8 cellular contexts compared by ENCODE assay signal in the genomic region with DNA sequence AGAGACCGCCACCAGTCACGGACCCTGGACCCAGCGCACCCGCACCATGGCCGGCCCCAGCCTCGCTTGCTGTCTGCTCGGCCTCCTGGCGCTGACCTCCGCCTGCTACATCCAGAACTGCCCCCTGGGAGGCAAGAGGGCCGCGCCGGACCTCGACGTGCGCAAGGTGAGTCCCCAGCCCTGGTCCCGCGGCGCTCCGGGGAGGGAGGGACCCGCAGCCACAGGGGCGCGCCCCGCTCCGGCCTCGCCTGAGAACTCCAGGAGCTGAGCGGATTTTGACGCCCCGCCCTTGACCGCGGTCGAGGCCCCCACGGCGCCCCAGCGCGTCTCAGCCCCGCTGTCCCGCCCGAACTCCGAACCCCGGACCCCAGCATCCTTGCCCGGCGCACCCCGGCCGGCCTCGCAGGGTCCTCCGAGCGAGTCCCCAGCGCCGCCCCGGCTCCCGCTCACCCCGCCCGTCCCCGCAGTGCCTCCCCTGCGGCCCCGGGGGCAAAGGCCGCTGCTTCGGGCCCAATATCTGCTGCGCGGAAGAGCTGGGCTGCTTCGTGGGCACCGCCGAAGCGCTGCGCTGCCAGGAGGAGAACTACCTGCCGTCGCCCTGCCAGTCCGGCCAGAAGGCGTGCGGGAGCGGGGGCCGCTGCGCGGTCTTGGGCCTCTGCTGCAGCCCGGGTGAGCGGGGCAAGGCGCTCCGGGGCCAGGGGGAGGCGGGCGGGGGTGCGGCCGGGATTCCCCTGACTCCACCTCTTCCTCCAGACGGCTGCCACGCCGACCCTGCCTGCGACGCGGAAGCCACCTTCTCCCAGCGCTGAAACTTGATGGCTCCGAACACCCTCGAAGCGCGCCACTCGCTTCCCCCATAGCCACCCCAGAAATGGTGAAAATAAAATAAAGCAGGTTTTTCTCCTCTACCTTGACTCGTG. TPM values are rescaled to one million over a fixed set of nuclear protein-coding genes. Genes with fewer than 3 reads are reported as not detected.
DNase-seq lines count a peak whose midpoint lies in the region; TF ChIP-seq lines count a peak whose summit lies in the region.

Gene OXT, plus strand, starts transcription at position 11 of the 920 bp plus-strand sequence. Its CDS starts 36 bp downstream, at position 47.

- no peaks in the 10 kb centered on the region for H3K9me3 ChIP-seq in CD4-positive, alpha-beta memory T cell (ENCODE audit: control insufficient read depth in 1 of 2, low read length in 2 of 2)
- H3K9me3 ChIP-seq in endodermal cell (ENCODE audit: control insufficient read depth, low read length) (no peaks in the 10 kb centered on the region), osteoblast (ENCODE audit: low read depth, low read length) (no peaks in the 10 kb centered on the region), thyroid gland (no peaks in the 10 kb centered on the region), BE2C (no peaks in the 10 kb centered on the region; the same call in 1 of the 2 replicates)

- H3K79me2 ChIP-seq in osteoblast (ENCODE audit: insufficient read depth, low read length), result no peaks in the 10 kb centered on the region

- H3K4me1 ChIP-seq in CD4-positive, alpha-beta memory T cell (ENCODE audit: insufficient read depth, low read length), result peaks cover 21% of the 10 kb centered on the region
- H3K4me1 ChIP-seq in endodermal cell (ENCODE audit: control insufficient read depth, insufficient read depth, low read length) (no peaks in the 10 kb centered on the region), osteoblast (ENCODE audit: insufficient read depth, low read length) (peaks cover 5% of the 10 kb centered on the region), thyroid gland (peaks cover 9 to 16% of the 10 kb centered on the region in 2 donors), BE2C (no peaks in the 10 kb centered on the region)

- TF ChIP-seq POLR2A in thyroid gland (IDR thresholded peaks at IDR 0.05), result no peak

- TF ChIP-seq CTCF in endodermal cell (conservative IDR thresholded peaks at IDR 0.05) (peak; percentile 23), osteoblast (IDR thresholded peaks at IDR 0.05; ENCODE audit: extremely low read depth, low read depth, low read length) (no peak), thyroid gland (IDR thresholded peaks at IDR 0.05) (no peak), BE2C (IDR thresholded peaks at IDR 0.05; ENCODE audit: low read depth, low read length) (no peak)

- H2AFZ ChIP-seq in osteoblast (ENCODE audit: low read length), result no peak within 1 kb of the TSS

- no peaks in the 10 kb centered on the region for H3K9me3 Mint-ChIP-seq in CD4-positive, alpha-beta memory T cell
- H3K9me3 Mint-ChIP-seq in activated CD4-positive, alpha-beta memory T cell treated with anti-CD3 and anti-CD28 coated beads for 36 hours, result no peaks in the 10 kb centered on the region
- peaks cover 1% of the 10 kb centered on the region for H3K9me3 Mint-ChIP-seq in endodermal cell

- peak within 1 kb of the TSS; percentile 82 to 94 (median 90) for H3K4me3 Mint-ChIP-seq in CD4-positive, alpha-beta memory T cell
- H3K4me3 Mint-ChIP-seq in activated CD4-positive, alpha-beta memory T cell treated with anti-CD3 and anti-CD28 coated beads for 36 hours, result peak within 1 kb of the TSS; percentile 74
- H3K4me3 Mint-ChIP-seq in endodermal cell, result peak within 1 kb of the TSS; percentile 47

- CTCF ChIA-PET in CD4-positive, alpha-beta memory T cell (lab: Charles Lee; ENCODE audit: partially characterized antibody), result interaction anchor here (2.2 kb wide), 1 partner anchor 43 kb away, joined by 8 read pairs; no protein-coding TSS in a partner anchor
- CTCF ChIA-PET in activated CD4-positive, alpha-beta memory T cell treated with anti-CD3 and anti-CD28 coated beads for 36 hours (lab: Charles Lee), result interaction anchor here (1.4 kb wide), 1 partner anchor 42 kb away, joined by 3 read pairs; no protein-coding TSS in a partner anchor

- H3K4me2 ChIP-seq in osteoblast (ENCODE audit: insufficient read depth, low read length), result peak within 1 kb of the TSS; percentile 58

- H3K4me3 ChIP-seq in CD4-positive, alpha-beta memory T cell (ENCODE audit: low read length in 2 of 2), result peak within 1 kb of the TSS in 1 of 2 donors; percentile 54
- H3K4me3 ChIP-seq in endodermal cell (ENCODE audit: low read length) (no peak within 1 kb of the TSS), osteoblast (ENCODE audit: insufficient read depth, low read length) (peak within 1 kb of the TSS; percentile 54), thyroid gland (replicated peaks in 1 of 3) (peak within 1 kb of the TSS in 2 of 3 donors; percentile 30 to 48), BE2C (ENCODE audit: low read depth, low read length) (no peak within 1 kb of the TSS)

- peak within 1 kb of the TSS; percentile 62 to 95 (median 93) for H3K27ac Mint-ChIP-seq in CD4-positive, alpha-beta memory T cell
- no peak within 1 kb of the TSS for H3K27ac Mint-ChIP-seq in activated CD4-positive, alpha-beta memory T cell treated with anti-CD3 and anti-CD28 coated beads for 36 hours
- no peak within 1 kb of the TSS for H3K27ac Mint-ChIP-seq in endodermal cell

- peaks cover 12 to 27% (median 17%) of the 10 kb centered on the region in 4 donors for H3K4me1 Mint-ChIP-seq in CD4-positive, alpha-beta memory T cell
- peaks cover 24% of the 10 kb centered on the region for H3K4me1 Mint-ChIP-seq in activated CD4-positive, alpha-beta memory T cell treated with anti-CD3 and anti-CD28 coated beads for 36 hours (ENCODE audit: low read depth)
- H3K4me1 Mint-ChIP-seq in endodermal cell, result no peaks in the 10 kb centered on the region

- DNase-seq in CD4-positive, alpha-beta memory T cell, result peak; percentile 64 to 81 (median 68)
- DNase-seq in activated CD4-positive, alpha-beta memory T cell treated with anti-CD3 and anti-CD28 coated beads for 36 hours, result peak; percentile 82
- DNase-seq in endodermal cell (peak; percentile 82), osteoblast (ENCODE audit: insufficient read length, low spot score, missing footprints) (no peak), thyroid gland (peak; percentile 44 to 55), HPDE6-E6E7 (ENCODE audit: extremely low spot score) (no peak), OCI-M1 (lab: John Stamatoyannopoulos, UW) (no peak), BE2C (no peak)

- POLR2A ChIA-PET in CD4-positive, alpha-beta memory T cell (lab: Charles Lee; ENCODE audit: partially characterized antibody), result interaction anchor here (1.4 to 3.5 kb wide), 3 partner anchors 15 to 21 kb away, joined by 3 to 22 read pairs (median 3); no protein-coding TSS in a partner anchor
- POLR2A ChIA-PET in activated CD4-positive, alpha-beta memory T cell treated with anti-CD3 and anti-CD28 coated beads for 36 hours (lab: Charles Lee), result no interaction called here

- no peak within 1 kb of the TSS for H3K9ac ChIP-seq in endodermal cell (ENCODE audit: extremely low read depth, low read length, poor library complexity, severe bottlenecking)

- H3K36me3 Mint-ChIP-seq in CD4-positive, alpha-beta memory T cell, result no peaks in the 10 kb centered on the region
- no peaks in the 10 kb centered on the region for H3K36me3 Mint-ChIP-seq in activated CD4-positive, alpha-beta memory T cell treated with anti-CD3 and anti-CD28 coated beads for 36 hours
- no peaks in the 10 kb centered on the region for H3K36me3 Mint-ChIP-seq in endodermal cell (ENCODE audit: low read depth)

- intact Hi-C loops in CD4-positive, alpha-beta memory T cell (cut with micrococcal nuclease), result loop anchor here (2.0 kb wide), 1 partner anchor 21 kb away; no protein-coding TSS in a partner anchor
- intact Hi-C loops in activated CD4-positive, alpha-beta memory T cell treated with anti-CD3 and anti-CD28 coated beads for 36 hours (cut with micrococcal nuclease), result loop anchor here (10.0 kb wide), 1 partner anchor 103 kb away; the partner anchor contains the start of gene LZTS3
- intact Hi-C loops in thyroid gland (cut with DNase I), result no loop called here

- H3K27me3 Mint-ChIP-seq in CD4-positive, alpha-beta memory T cell, result no peaks in the 10 kb centered on the region
- H3K27me3 Mint-ChIP-seq in activated CD4-positive, alpha-beta memory T cell treated with anti-CD3 and anti-CD28 coated beads for 36 hours, result no peaks in the 10 kb centered on the region
- peaks cover 68% of the 10 kb centered on the region for H3K27me3 Mint-ChIP-seq in endodermal cell (ENCODE audit: insufficient read depth)

- peak within 1 kb of the TSS; percentile 44 for H3K27ac ChIP-seq in CD4-positive, alpha-beta memory T cell (ENCODE audit: low read depth, low read length)
- H3K27ac ChIP-seq in endodermal cell (ENCODE audit: low read depth, low read length) (no peak within 1 kb of the TSS), osteoblast (ENCODE audit: low read depth, low read length) (no peak within 1 kb of the TSS), thyroid gland (no peak within 1 kb of the TSS)

- no peaks in the 10 kb centered on the region for H4K20me1 ChIP-seq in osteoblast (ENCODE audit: insufficient read depth, low read length)

- no peaks in the 10 kb centered on the region for H3K36me3 ChIP-seq in CD4-positive, alpha-beta memory T cell (ENCODE audit: insufficient read depth, low read length)
- no peaks in the 10 kb centered on the region for H3K36me3 ChIP-seq in endodermal cell (ENCODE audit: control insufficient read depth, insufficient read depth, low read length)
- H3K36me3 ChIP-seq in osteoblast (ENCODE audit: insufficient read depth, low read length), result no peaks in the 10 kb centered on the region
- no peaks in the 10 kb centered on the region for H3K36me3 ChIP-seq in thyroid gland
- H3K36me3 ChIP-seq in BE2C, result no peaks in the 10 kb centered on the region

- WGBS in endodermal cell (ENCODE audit: insufficient coverage in 1 of 2, insufficient read length in 1 of 2), 2 experiments, result 32 to 65% methylated on average over 22 to 95 of the region's 95 CpGs
- 28 to 38% methylated on average over 17 to 26 of the region's 95 CpGs for WGBS in thyroid gland, 2 donors

- H3K27me3 ChIP-seq in CD4-positive, alpha-beta memory T cell (ENCODE audit: insufficient read depth, low read length), result no peaks in the 10 kb centered on the region
- H3K27me3 ChIP-seq in endodermal cell (ENCODE audit: control insufficient read depth, insufficient read depth, low read length, poor library complexity, severe bottlenecking), result peaks cover 36% of the 10 kb centered on the region
- H3K27me3 ChIP-seq in osteoblast (ENCODE audit: insufficient read depth, low read length), result peaks cover 20% of the 10 kb centered on the region
- H3K27me3 ChIP-seq in thyroid gland, result no peaks in the 10 kb centered on the region
- peaks cover 8% of the 10 kb centered on the region; the same call in 1 of the 2 replicates for H3K27me3 ChIP-seq in BE2C

RNA-seq across cellular contexts. Expression of gene OXT, which starts in this region (rescaled TPM):
- total RNA-seq in CD4-positive, alpha-beta memory T cell, result 1 to 10 TPM in 1 of 2 experiments, not detected in 1; 1.5 TPM
- under 1 TPM in 1 of 2 donors, not detected in 1; 1.00 TPM for polyA plus RNA-seq in CD4-positive, alpha-beta memory T cell
- 1 to 10 TPM in 1 of 2 experiments, not detected in 1; 1.0 TPM for total RNA-seq in activated CD4-positive, alpha-beta memory T cell treated with anti-CD3 and anti-CD28 coated beads for 36 hours
- not detected for total RNA-seq in endodermal cell
- polyA plus RNA-seq in endodermal cell (2013, experiment 1 of 2), result not detected
- polyA plus RNA-seq in endodermal cell (2013, experiment 2 of 2), result not detected
- not detected in 2 replicates for total RNA-seq in osteoblast
- total RNA-seq in thyroid gland, result not detected
- not detected for polyA plus RNA-seq in BE2C (2012; ENCODE audit: insufficient read depth, insufficient read length, low read depth)

Comparison
In these comparisons a context has a peak if more than half of its experiments do, and no peak if none do; other contexts are left out.
1. Peak in DNase-seq in endodermal cell; RNA of the gene not detected or under 1 TPM.
2. Peak in DNase-seq and H3K4me3 ChIP-seq in thyroid gland; RNA of the gene not detected or under 1 TPM.
3. DNase-seq: peak in CD4-positive, alpha-beta memory T cell (5 of 5) and activated CD4-positive, alpha-beta memory T cell treated with anti-CD3 and anti-CD28 coated beads for 36 hours (single experiment); none in osteoblast (single experiment), HPDE6-E6E7 (single experiment), OCI-M1 (single experiment) and BE2C (single experiment).
4. H3K27ac Mint-ChIP-seq: peak in CD4-positive, alpha-beta memory T cell (7 of 7); none in activated CD4-positive, alpha-beta memory T cell treated with anti-CD3 and anti-CD28 coated beads for 36 hours (single experiment) and endodermal cell (single experiment).
5. Peak in every context shown above with its lines, with median percentiles within 50 percentile points of each other: H3K4me3 Mint-ChIP-seq.